ENCODE assay signal across 26 cellular contexts in the genomic region with DNA sequence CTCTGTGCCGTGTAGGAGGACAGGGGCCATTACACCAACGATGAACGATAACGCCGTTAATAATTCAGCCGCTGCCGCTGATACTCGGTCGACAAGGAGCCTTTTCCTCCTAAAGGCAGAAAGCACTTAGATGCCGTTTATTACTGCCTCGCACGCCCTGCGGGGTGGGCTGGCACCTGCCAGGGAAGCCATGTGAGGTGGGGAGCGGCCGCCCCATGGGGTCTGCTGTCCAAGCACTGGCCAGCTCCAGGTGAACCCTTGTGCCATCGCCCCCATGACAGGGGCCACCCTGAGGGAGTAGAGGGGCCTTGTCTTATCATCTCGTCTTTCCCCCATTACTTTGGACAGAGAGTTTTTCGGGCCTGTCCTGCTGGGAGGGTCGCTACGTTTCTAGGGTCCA.
"Had no signal": no experiment of that assay in that cellular context is flagged by ENCODE, and none has a peak within 500 bp of the region (broad histone marks: within the 10 kb centered on the region; RNA-seq: fewer than 3 reads in every experiment).

No MANE protein-coding gene starts in this region.

- H3K36me3 ChIP-seq: lower lobe of right lung, neural progenitor cell, upper lobe of right lung, vagina had no signal

- H3K27me3 Mint-ChIP-seq: stimulated activated memory B cell treated with anti-CD40 and anti-IgM and Interleukin-4, amounts not matched to agents 10 μg/mL and 1 μg/mL and 100 μg/mL, for 72 hours; stimulated activated naive CD8-positive, alpha-beta T cell treated with anti-CD3 and anti-CD28 coated beads, Interleukin-15, Interleukin-2, amounts not matched to agents 100 ng/mL and 50 ng/mL, for 24 hours had no signal

- ATAC-seq: left lung; lower lobe of right lung; natural killer cell; psoas muscle; sciatic nerve; stimulated activated memory B cell treated with anti-CD40 and anti-IgM and Interleukin-4, amounts not matched to agents 10 μg/mL and 1 μg/mL and 100 μg/mL, for 72 hours; upper lobe of right lung had no signal

- H3K27me3 ChIP-seq: dorsolateral prefrontal cortex, left lung, neural progenitor cell, spleen, tibial artery, upper lobe of right lung, vagina had no signal

- H3K27ac Mint-ChIP-seq: memory B cell; mesothelial cell of epicardium; natural killer cell; neural progenitor cell; stimulated activated memory B cell treated with anti-CD40 and anti-IgM and Interleukin-4, amounts not matched to agents 10 μg/mL and 1 μg/mL and 100 μg/mL, for 72 hours; stimulated activated naive CD8-positive, alpha-beta T cell treated with anti-CD3 and anti-CD28 coated beads, Interleukin-15, Interleukin-2, amounts not matched to agents 100 ng/mL and 50 ng/mL, for 24 hours had no signal

- H3K27ac ChIP-seq: dorsolateral prefrontal cortex, left lung, lower lobe of right lung, neural progenitor cell, parathyroid adenoma, psoas muscle, spleen, tibial artery, upper lobe of right lung, vagina had no signal

- DNase-seq: cortex of kidney; dorsolateral prefrontal cortex; effector CD8-positive, alpha-beta T cell; foreskin melanocyte; head of caudate nucleus; hippocampal formation; lower lobe of right lung; natural killer cell; occipital lobe; stimulated activated CD4-positive, alpha-beta T cell treated with anti-CD3 and anti-CD28 coated beads, Interleukin-15, amount 100 ng/mL, for 24 hours; stimulated activated CD4-positive, alpha-beta T cell treated with anti-CD3 and anti-CD28 coated beads, Interleukin-1b, Interleukin-23, amount 100 ng/mL, for 48 hours; stimulated activated CD4-positive, alpha-beta T cell treated with anti-CD3 and anti-CD28 coated beads, Interleukin-4, amount 100 ng/mL, for 24 hours; tibial artery; upper lobe of right lung had no signal

- H3K4me1 ChIP-seq: neural progenitor cell, parathyroid adenoma, psoas muscle had no signal

- H3K4me1 Mint-ChIP-seq: mesothelial cell of epicardium, neural progenitor cell had no signal

- H3K9me3 ChIP-seq: left lung, lower lobe of right lung, psoas muscle, spleen, tibial artery, upper lobe of right lung, vagina had no signal

- H3K36me3 Mint-ChIP-seq: memory B cell; natural killer cell; stimulated activated memory B cell treated with anti-CD40 and anti-IgM and Interleukin-4, amounts not matched to agents 10 μg/mL and 1 μg/mL and 100 μg/mL, for 72 hours had no signal

- H3K4me3 Mint-ChIP-seq: memory B cell; mesothelial cell of epicardium; natural killer cell; neural progenitor cell; stimulated activated memory B cell treated with anti-CD40 and anti-IgM and Interleukin-4, amounts not matched to agents 10 μg/mL and 1 μg/mL and 100 μg/mL, for 72 hours; stimulated activated naive CD8-positive, alpha-beta T cell treated with anti-CD3 and anti-CD28 coated beads, Interleukin-15, Interleukin-2, amounts not matched to agents 100 ng/mL and 50 ng/mL, for 24 hours had no signal

- FAIRE-seq: islet of Langerhans had no signal

- H3K9me3 Mint-ChIP-seq: memory B cell; mesothelial cell of epicardium; natural killer cell; neural progenitor cell; stimulated activated memory B cell treated with anti-CD40 and anti-IgM and Interleukin-4, amounts not matched to agents 10 μg/mL and 1 μg/mL and 100 μg/mL, for 72 hours; stimulated activated naive CD8-positive, alpha-beta T cell treated with anti-CD3 and anti-CD28 coated beads, Interleukin-15, Interleukin-2, amounts not matched to agents 100 ng/mL and 50 ng/mL, for 24 hours had no signal

- H3K4me3 ChIP-seq: dorsolateral prefrontal cortex, left lung, lower lobe of right lung, neural progenitor cell, psoas muscle, spleen, tibial artery, upper lobe of right lung, vagina had no signal

- H3K9ac ChIP-seq: neural progenitor cell, parathyroid adenoma had no signal
